Comparison of ENCODE assay signal across 35 cellular contexts in genomic region chr1:69414574-69414973, GRCh38.
DNase-seq lines count a peak whose midpoint lies in the region; ATAC-seq, FAIRE-seq and TF ChIP-seq lines count a peak whose summit lies in the region.
"Had no signal": no experiment of that assay in that cellular context is flagged by ENCODE, and none has a peak within 500 bp of the region (broad histone marks: within the 10 kb centered on the region; RNA-seq: fewer than 3 reads in every experiment).

No MANE protein-coding gene starts in this region.

- in situ Hi-C loops in GM12878 (cut with MboI), result no loop called here

- no peak for TF ChIP-seq RAD21 in GM12878 (IDR thresholded peaks at IDR 0.05; ENCODE audit: insufficient read depth, low read depth, low read length)

- no peak for FAIRE-seq in GM12878 (lab: Jason Lieb, UNC)
- FAIRE-seq: A204.1, A549, D721Med had no signal

- TF ChIP-seq EP300 in GM12878 (IDR thresholded peaks at IDR 0.05; ENCODE audit: borderline replicate concordance in 1 of 2, control insufficient read depth in 1 of 2, low read depth in 2 of 2, low read length in 2 of 2) (no peak), suprapubic skin (IDR thresholded peaks at IDR 0.05) (no peak)

- intact Hi-C loops in GM12878 (cut with micrococcal nuclease; ENCODE audit: unreplicated experiment), result no loop called here

- H3K27me3 ChIP-seq in GM12878 (replicated peaks in 1 of 2; ENCODE audit: control insufficient read depth in 2 of 2, insufficient read depth in 2 of 2, low read length in 1 of 2), result no peaks in the 10 kb centered on the region
- no peaks in the 10 kb centered on the region for H3K27me3 ChIP-seq in endodermal cell (ENCODE audit: control insufficient read depth, insufficient read depth, low read length, poor library complexity, severe bottlenecking)
- H3K27me3 ChIP-seq in suprapubic skin, result no peaks in the 10 kb centered on the region
- H3K27me3 ChIP-seq: BE2C; BLaER1; BLaER1 treated with 17β-estradiol and CSF1 and Interleukin-3, amounts not matched to agents 10 nM and 100 nM had no signal

- RAD21 ChIA-PET in GM12878 (lab: Charles Lee; ENCODE audit: unreplicated experiment), result no interaction called here

- H3K27ac Mint-ChIP-seq in endodermal cell, result no peak overlapping the region
- H3K27ac Mint-ChIP-seq: B cell; CD14-positive monocyte; CD4-positive, alpha-beta memory T cell; CD4-positive, alpha-beta T cell; CD4-positive, CD25-positive, alpha-beta regulatory T cell; CD8-positive, alpha-beta memory T cell; CD8-positive, alpha-beta T cell had no signal

- no peak overlapping the region for H3K4me3 Mint-ChIP-seq in endodermal cell
- H3K4me3 Mint-ChIP-seq: B cell; CD14-positive monocyte; CD4-positive, alpha-beta memory T cell; CD4-positive, alpha-beta T cell; CD4-positive, CD25-positive, alpha-beta regulatory T cell; CD8-positive, alpha-beta memory T cell; CD8-positive, alpha-beta T cell had no signal

- DNase-seq in GM12878 (ENCODE audit: low read depth, low spot score) (no peak), endodermal cell (no peak), suprapubic skin (ENCODE audit: low spot score in 2 of 2) (no peak), DMS153 treated with DMSO at 0.1 percent for 48 hours (lab: John Stamatoyannopoulos, UW; ENCODE audit: unreplicated experiment) (no peak)
- DNase-seq in central memory CD4-positive, alpha-beta T cell, result no peak
- DNase-seq: 8988T; ACHN; AML-193; BE2C; C1 segment of cervical spinal cord; Caco-2; Calu3; CD4-positive, alpha-beta memory T cell; CD4-positive, alpha-beta T cell; CD4-positive, CD25-positive, alpha-beta regulatory T cell; CD8-positive, alpha-beta memory T cell; CD8-positive, alpha-beta T cell; COR-L47; DMS 273 treated with DMSO at 0.1 percent for 48 hours; DMS153; DMS53; DMS79; DMS79 treated with DMSO at 0.1 percent for 48 hours; DND-41; EL had no signal

- no peak overlapping the region for H3K4me3 ChIP-seq in GM12878
- peak overlapping the region; percentile 32 for H3K4me3 ChIP-seq in endodermal cell (ENCODE audit: low read length)
- no peak overlapping the region for H3K4me3 ChIP-seq in suprapubic skin
- H3K4me3 ChIP-seq: A549; BLaER1; BLaER1 treated with 17β-estradiol and CSF1 and Interleukin-3, amounts not matched to agents 10 nM and 100 nM had no signal

- SMC1A ChIA-PET in GM12878 (lab: Charles Lee; ENCODE audit: uncharacterized antibody, unreplicated experiment), result no interaction called here

- H3K4me1 Mint-ChIP-seq in endodermal cell, result peaks cover 20% of the 10 kb centered on the region
- H3K4me1 Mint-ChIP-seq: B cell; CD14-positive monocyte; CD4-positive, alpha-beta memory T cell; CD4-positive, CD25-positive, alpha-beta regulatory T cell; CD8-positive, alpha-beta memory T cell had no signal

- peak; percentile 71 for ATAC-seq in GM18868 (IDR thresholded peaks at IDR 0.05; ENCODE audit: unreplicated experiment)
- ATAC-seq in GM12878, result peak; percentile 65
- ATAC-seq: A549; CD8-positive, alpha-beta T cell had no signal

- H3K9ac ChIP-seq in GM12878 (ENCODE audit: control insufficient read depth, insufficient read depth, low read length), result no peak overlapping the region
- H3K9ac ChIP-seq in endodermal cell (ENCODE audit: extremely low read depth, low read length, poor library complexity, severe bottlenecking), result no peak overlapping the region
- H3K9ac ChIP-seq: BLaER1; BLaER1 treated with 17β-estradiol and CSF1 and Interleukin-3, amounts not matched to agents 10 nM and 100 nM had no signal

- H3K4me1 ChIP-seq in GM12878 (ENCODE audit: control insufficient read depth, insufficient read depth, low read length) (no peaks in the 10 kb centered on the region), endodermal cell (ENCODE audit: control insufficient read depth, insufficient read depth, low read length) (peaks cover 15% of the 10 kb centered on the region), suprapubic skin (no peaks in the 10 kb centered on the region)
- H3K4me1 ChIP-seq: A549; BE2C; BLaER1; BLaER1 treated with 17β-estradiol and CSF1 and Interleukin-3, amounts not matched to agents 10 nM and 100 nM had no signal

- BruUV-seq in GM12878 (replicated peaks; lab: Mats Ljungman, UMichigan), result no TSS peak

- H3K36me3 ChIP-seq in GM12878 (ENCODE audit: control insufficient read depth in 2 of 2, insufficient read depth in 2 of 2, low read length in 1 of 2) (no peaks in the 10 kb centered on the region), endodermal cell (ENCODE audit: control insufficient read depth, insufficient read depth, low read length) (no peaks in the 10 kb centered on the region), suprapubic skin (no peaks in the 10 kb centered on the region)
- H3K36me3 ChIP-seq: BE2C; BLaER1; BLaER1 treated with 17β-estradiol and CSF1 and Interleukin-3, amounts not matched to agents 10 nM and 100 nM had no signal

- no peaks in the 10 kb centered on the region for H4K20me1 ChIP-seq in GM12878 (ENCODE audit: control insufficient read depth, insufficient read depth)
- H4K20me1 ChIP-seq: BLaER1; BLaER1 treated with 17β-estradiol and CSF1 and Interleukin-3, amounts not matched to agents 10 nM and 100 nM had no signal

- no peak for TF ChIP-seq POLR2A in GM12878 (IDR thresholded peaks at IDR 0.05; ENCODE audit: low read depth, low read length)
- TF ChIP-seq POLR2A in suprapubic skin (IDR thresholded peaks at IDR 0.05), result no peak

- H3K9me3 ChIP-seq in GM12878 (replicated peaks; ENCODE audit: control insufficient read depth, insufficient read depth, low read length) (no peaks in the 10 kb centered on the region), endodermal cell (ENCODE audit: control insufficient read depth, low read length) (peaks cover 13% of the 10 kb centered on the region), suprapubic skin (no peaks in the 10 kb centered on the region)
- H3K9me3 ChIP-seq: A549; BE2C; BLaER1; BLaER1 treated with 17β-estradiol and CSF1 and Interleukin-3, amounts not matched to agents 10 nM and 100 nM; Caco-2 had no signal

- H3K27ac ChIP-seq in GM12878 (ENCODE audit: control insufficient read depth, insufficient read depth) (no peak overlapping the region), endodermal cell (ENCODE audit: low read depth, low read length) (no peak overlapping the region), suprapubic skin (no peak overlapping the region)
- H3K27ac ChIP-seq: 22Rv1; A549; BLaER1; BLaER1 treated with 17β-estradiol and CSF1 and Interleukin-3, amounts not matched to agents 10 nM and 100 nM; C4-2B had no signal

- H2AFZ ChIP-seq in GM12878 (ENCODE audit: control insufficient read depth, low read depth, low read length), result no peak overlapping the region

- no peaks in the 10 kb centered on the region for H3K79me2 ChIP-seq in GM12878 (ENCODE audit: control insufficient read depth, insufficient read depth, low read length)

- CTCF ChIA-PET in GM12878 (lab: Yijun Ruan, JAX), result no interaction called here

- POLR2A ChIA-PET in GM12878 (lab: Charles Lee), result no interaction called here

- 40% methylated on average over 1 of the region's 1 CpG for WGBS in GM12878 (ENCODE audit: insufficient coverage, insufficient replicate concordance, low lambda C conversion rate, missing lambda C conversion rate)
- 75% methylated on average over 1 of the region's 1 CpG; no CpG with 5 or more reads in 1 of the 2 experiments for WGBS in endodermal cell (ENCODE audit: insufficient coverage in 1 of 2, insufficient read length in 1 of 2), 2 experiments
- 92% methylated on average over 1 of the region's 1 CpG for WGBS in suprapubic skin

- peaks cover 7% of the 10 kb centered on the region for H3K9me3 Mint-ChIP-seq in endodermal cell

- TF ChIP-seq CTCF in GM12878 (IDR thresholded peaks at IDR 0.05 in 2 of 3, conservative IDR thresholded peaks at IDR 0.05 in 1 of 3; ENCODE audit: control insufficient read depth in 2 of 3, extremely low read depth in 1 of 3, insufficient read depth in 1 of 3, low read depth in 3 of 3, low read length in 3 of 3) (no peak), endodermal cell (conservative IDR thresholded peaks at IDR 0.05) (no peak), suprapubic skin (IDR thresholded peaks at IDR 0.05) (no peak)

- H3K36me3 Mint-ChIP-seq in endodermal cell (ENCODE audit: low read depth), result no peaks in the 10 kb centered on the region
- H3K36me3 Mint-ChIP-seq: CD14-positive monocyte; CD4-positive, alpha-beta memory T cell; CD8-positive, alpha-beta memory T cell; CD8-positive, alpha-beta T cell had no signal

- peaks cover 8% of the 10 kb centered on the region for H3K27me3 Mint-ChIP-seq in endodermal cell (ENCODE audit: insufficient read depth)
- H3K27me3 Mint-ChIP-seq: B cell; CD4-positive, alpha-beta memory T cell; CD4-positive, alpha-beta T cell; CD4-positive, CD25-positive, alpha-beta regulatory T cell; CD8-positive, alpha-beta memory T cell had no signal

- H3K4me2 ChIP-seq in GM12878 (ENCODE audit: control insufficient read depth, insufficient read depth), result no peak overlapping the region
- H3K4me2 ChIP-seq: A549; BLaER1; BLaER1 treated with 17β-estradiol and CSF1 and Interleukin-3, amounts not matched to agents 10 nM and 100 nM had no signal

TF ChIP-seq in GM12878, 131 proteins besides CTCF, POLR2A, EP300 and RAD21:
- TF ChIP-seq JUNB (IDR thresholded peaks at IDR 0.05), result peak; percentile 22; the same call in 1 of the 2 replicates
- TF ChIP-seq MTA2 (IDR thresholded peaks at IDR 0.05; ENCODE audit: low read depth), result no peak
